In the genomic region with DNA sequence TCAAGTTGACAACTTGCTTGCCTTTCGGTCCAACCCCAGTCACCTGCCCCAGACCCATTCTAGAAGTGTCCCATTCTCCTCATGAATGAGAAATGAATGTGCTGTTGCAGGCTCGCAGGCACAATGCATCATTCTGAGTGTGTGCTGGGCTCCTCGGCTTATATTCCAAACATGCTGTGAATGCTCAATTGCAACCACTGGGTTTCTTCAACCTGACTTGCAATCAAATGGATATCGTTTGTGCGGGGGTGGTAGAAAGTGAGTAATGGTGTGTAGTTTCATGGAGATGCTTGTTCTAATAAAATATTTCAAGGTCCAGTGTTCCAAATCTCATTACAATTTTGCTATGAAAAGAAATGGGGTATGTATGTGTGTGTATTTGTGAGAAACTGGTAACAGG, we compare ENCODE assay signal across 9 cellular contexts.
"Had no signal": no experiment of that assay in that cellular context is flagged by ENCODE, and none has a peak within 500 bp of the region (broad histone marks: within the 10 kb centered on the region; RNA-seq: fewer than 3 reads in every experiment).

No MANE protein-coding gene starts in this region.

- FAIRE-seq: H54, HTR-8/SVneo, K562 had no signal

- ATAC-seq: K562 had no signal

- H3K27ac Mint-ChIP-seq: H9 had no signal

- H3K4me3 Mint-ChIP-seq: H9 had no signal

- H3K4me3 ChIP-seq: GM23248, K562 had no signal

- H3K9ac ChIP-seq: GM23248 had no signal

- DNase-seq: GM23248, GOT3, H9, HCEC 1CT, IMR-90, KG1 had no signal

- H3K4me1 Mint-ChIP-seq: H9 had no signal

- H2AFZ ChIP-seq: GM23248 had no signal

- H3K27ac ChIP-seq: GM23248 had no signal
